Comparison of ENCODE assay signal across 15 cellular contexts in the genomic region with DNA sequence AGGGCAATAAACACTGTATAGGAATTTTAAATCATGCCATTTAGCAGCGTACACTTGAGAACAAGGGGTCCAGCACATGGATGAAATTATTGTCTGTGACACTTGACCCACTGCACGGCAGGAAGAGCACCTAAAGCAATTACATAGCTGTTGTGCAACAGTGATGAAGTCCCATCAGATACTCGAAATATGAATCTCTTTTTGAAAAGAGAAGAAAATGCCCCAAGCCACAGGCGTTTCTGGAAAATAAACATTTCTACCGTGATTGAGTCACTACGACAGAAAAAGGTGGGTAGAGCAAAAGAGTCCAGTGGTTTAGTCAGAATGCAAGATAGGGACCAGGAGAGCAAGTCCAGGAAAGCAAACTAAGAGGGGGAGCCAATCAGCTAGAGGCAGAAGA. TPM values are rescaled to one million over a fixed set of nuclear protein-coding genes. Genes with fewer than 3 reads are reported as not detected.
DNase-seq lines count a peak whose midpoint lies in the region; FAIRE-seq and TF ChIP-seq lines count a peak whose summit lies in the region.
"Had no signal": no experiment of that assay in that cellular context is flagged by ENCODE, and none has a peak within 500 bp of the region (broad histone marks: within the 10 kb centered on the region; RNA-seq: fewer than 3 reads in every experiment).

No MANE protein-coding gene starts in this region.

- H4K91ac ChIP-seq in trophoblast cell (ENCODE audit: low read depth, low read length): no peak overlapping the region

- no peak overlapping the region for H2AK5ac ChIP-seq in trophoblast cell (ENCODE audit: low read length)

- H3K79me2 ChIP-seq in astrocyte (ENCODE audit: insufficient read depth, low read length): no peaks in the 10 kb centered on the region
- H3K79me2 ChIP-seq in trophoblast cell (ENCODE audit: control insufficient read depth, insufficient read depth, low read length, poor library complexity): no peaks in the 10 kb centered on the region

- H3K27ac Mint-ChIP-seq in astrocyte (ENCODE audit: unreplicated experiment) (no peak overlapping the region), glutamatergic neuron (ENCODE audit: unreplicated experiment) (no peak overlapping the region)
- H3K27ac Mint-ChIP-seq: CD8-positive, alpha-beta T cell had no signal

- H3K36me3 Mint-ChIP-seq in astrocyte (ENCODE audit: low read depth, unreplicated experiment) (no peaks in the 10 kb centered on the region), glutamatergic neuron (ENCODE audit: unreplicated experiment) (peaks cover 5% of the 10 kb centered on the region)
- H3K36me3 Mint-ChIP-seq: CD8-positive, alpha-beta T cell had no signal

- H3K9me3 ChIP-seq in astrocyte (ENCODE audit: insufficient read depth, low read depth, low read length): no peaks in the 10 kb centered on the region
- no peaks in the 10 kb centered on the region for H3K9me3 ChIP-seq in trophoblast cell (ENCODE audit: insufficient read depth, low read depth, low read length)
- H3K9me3 ChIP-seq in testis: no peaks in the 10 kb centered on the region
- H3K9me3 ChIP-seq: SJSA1 had no signal

- H3K4me2 ChIP-seq in astrocyte (ENCODE audit: low read length) (peak overlapping the region; percentile 94), trophoblast cell (ENCODE audit: low read length) (no peak overlapping the region)

- H4K20me1 ChIP-seq in astrocyte (ENCODE audit: insufficient read depth, low read length): no peaks in the 10 kb centered on the region

- H3K18ac ChIP-seq in trophoblast cell (ENCODE audit: low read length): no peak overlapping the region

- H2AFZ ChIP-seq in astrocyte (ENCODE audit: low read depth, low read length): no peak overlapping the region
- H2AFZ ChIP-seq in trophoblast cell (ENCODE audit: insufficient read depth, low read length, poor library complexity): no peak overlapping the region

- no peak overlapping the region for H3K23ac ChIP-seq in trophoblast cell (ENCODE audit: low read length)

- H3K4me1 Mint-ChIP-seq in astrocyte (ENCODE audit: low read depth, unreplicated experiment): peaks cover 5% of the 10 kb centered on the region
- H3K4me1 Mint-ChIP-seq in glutamatergic neuron (ENCODE audit: low read depth, unreplicated experiment): peaks cover 23% of the 10 kb centered on the region

- FAIRE-seq in astrocyte (lab: Jason Lieb, UNC): no peak

- H3K9ac ChIP-seq in astrocyte (ENCODE audit: low read length): no peak overlapping the region
- no peak overlapping the region for H3K9ac ChIP-seq in trophoblast cell (ENCODE audit: low read length)

- DNase-seq in NCI-H748 (lab: John Stamatoyannopoulos, UW; ENCODE audit: unreplicated experiment) (peak; percentile 35), NCI-H748 treated with DMSO at 0.1 percent for 48 hours (lab: John Stamatoyannopoulos, UW) (no peak), astrocyte (ENCODE audit: low read depth) (peak; percentile 16), glutamatergic neuron (no peak), trophoblast cell (peak; percentile 84 to 97), H4 (ENCODE audit: low spot score) (no peak), NCI-H2029 (lab: John Stamatoyannopoulos, UW) (no peak), testis (no peak)
- DNase-seq: CD8-positive, alpha-beta T cell; GOT3; NCI-H1092; NCI-H187; NCI-H345 had no signal

- no peak overlapping the region for H3K4ac ChIP-seq in trophoblast cell (ENCODE audit: low read depth, low read length)

- no peak overlapping the region for H4K8ac ChIP-seq in trophoblast cell (ENCODE audit: low read depth, low read length)

- peaks cover 3% of the 10 kb centered on the region for H3K9me3 Mint-ChIP-seq in astrocyte (ENCODE audit: unreplicated experiment)
- peaks cover 5% of the 10 kb centered on the region for H3K9me3 Mint-ChIP-seq in glutamatergic neuron (ENCODE audit: unreplicated experiment)
- H3K9me3 Mint-ChIP-seq: CD8-positive, alpha-beta T cell had no signal

- H3K27me3 Mint-ChIP-seq in astrocyte (ENCODE audit: low read depth, unreplicated experiment) (peaks cover 6% of the 10 kb centered on the region), glutamatergic neuron (ENCODE audit: unreplicated experiment) (peaks cover 4% of the 10 kb centered on the region)

- H3K4me3 ChIP-seq in astrocyte (ENCODE audit: insufficient read depth, low read depth, low read length) (no peak overlapping the region), trophoblast cell (ENCODE audit: low read depth, low read length) (no peak overlapping the region), testis (no peak overlapping the region)
- H3K4me3 ChIP-seq: SJSA1 had no signal

- no peak overlapping the region for H2BK120ac ChIP-seq in trophoblast cell (ENCODE audit: insufficient read depth, low read length, poor library complexity)

- intact Hi-C loops in testis (cut with DNase I; ENCODE audit: low total_unique reads): no loop called here

- no peak overlapping the region for H3K14ac ChIP-seq in trophoblast cell (ENCODE audit: low read length)

- H3K4me3 Mint-ChIP-seq in astrocyte (ENCODE audit: unreplicated experiment) (no peak overlapping the region), glutamatergic neuron (ENCODE audit: unreplicated experiment) (peak overlapping the region; percentile 97)
- H3K4me3 Mint-ChIP-seq: CD8-positive, alpha-beta T cell had no signal

- H2BK5ac ChIP-seq in trophoblast cell (ENCODE audit: low read depth, low read length, poor library complexity): no peak overlapping the region

- H3K27me3 ChIP-seq in astrocyte (ENCODE audit: insufficient read depth, low read length) (no peaks in the 10 kb centered on the region), trophoblast cell (ENCODE audit: insufficient read depth, low read length) (peaks cover 11% of the 10 kb centered on the region), testis (no peaks in the 10 kb centered on the region)

- H3K36me3 ChIP-seq in astrocyte (ENCODE audit: insufficient read depth, low read length) (no peaks in the 10 kb centered on the region), trophoblast cell (ENCODE audit: control insufficient read depth in 1 of 2, insufficient read depth in 2 of 2, low read length in 2 of 2) (no peaks in the 10 kb centered on the region), testis (ENCODE audit: low read depth, missing control alignments) (no peaks in the 10 kb centered on the region)
- H3K36me3 ChIP-seq: SJSA1 had no signal

- H4K12ac ChIP-seq in trophoblast cell (ENCODE audit: low read depth, low read length): no peak overlapping the region

- H2BK12ac ChIP-seq in trophoblast cell (ENCODE audit: low read length): no peak overlapping the region

- WGBS in trophoblast cell (ENCODE audit: extremely low coverage, insufficient coverage, insufficient read length): no CpG with 5 or more reads among the region's 6 CpGs
- WGBS in testis, 2 donors: 45 to 50% methylated on average over 6 of the region's 6 CpGs

- TF ChIP-seq CTCF in astrocyte (IDR thresholded peaks at IDR 0.05; ENCODE audit: insufficient read depth, low read depth, low read length) (no peak), glutamatergic neuron (IDR thresholded peaks at IDR 0.05; ENCODE audit: partially characterized antibody, unreplicated experiment) (no peak), testis (IDR thresholded peaks at IDR 0.05) (no peak)

- no peak for TF ChIP-seq POLR2A in testis (IDR thresholded peaks at IDR 0.05)

- no peaks in the 10 kb centered on the region for H3K79me1 ChIP-seq in trophoblast cell (ENCODE audit: low read length)

- peaks cover 9% of the 10 kb centered on the region for H3K4me1 ChIP-seq in astrocyte (ENCODE audit: insufficient read depth, low read length)
- H3K4me1 ChIP-seq in trophoblast cell (ENCODE audit: control insufficient read depth in 1 of 2, insufficient read depth in 2 of 2, low read length in 2 of 2): peaks cover 0 to 5% of the 10 kb centered on the region in 2 experiments
- H3K4me1 ChIP-seq in testis: no peaks in the 10 kb centered on the region
- H3K4me1 ChIP-seq: SJSA1 had no signal

- H3K27ac ChIP-seq in astrocyte (ENCODE audit: low read depth, low read length) (no peak overlapping the region), trophoblast cell (ENCODE audit: low read depth, low read length) (no peak overlapping the region), testis (no peak overlapping the region)
- H3K27ac ChIP-seq: 22Rv1, SJSA1 had no signal

RNA-seq across cellular contexts. Expression of gene DSCAM, which starts 6.5 kb away (rescaled TPM):
- total RNA-seq in astrocyte (0.17 and 0.18 TPM in 2 replicates), glutamatergic neuron (ENCODE audit: unreplicated experiment) (4.4 TPM), testis (1 to 10 TPM; 2.0 to 2.3 TPM)
- under 0.01 TPM in 1 of 2 replicates, not detected in the other for polyA plus RNA-seq in trophoblast cell (2013)
- total RNA-seq in H4 (2014; rRNA removed; shearing (Covaris generic)): 0.02 TPM in 1 of 2 replicates, not detected in the other
- 0.70 TPM for polyA plus RNA-seq in testis (ENCODE audit: insufficient read depth, low read depth, low replicate concordance)
- total RNA-seq: CD8-positive, alpha-beta T cell; SJSA1 had no signal

Comparison
In these comparisons a context has a peak if more than half of its experiments do, and no peak if none do; other contexts are left out.
1. DNase-seq: peak in NCI-H748 (single experiment), astrocyte (single experiment) and trophoblast cell (2 of 2); none in NCI-H748 treated with DMSO at 0.1 percent for 48 hours (single experiment), glutamatergic neuron (single experiment), H4 (single experiment), NCI-H2029 (single experiment) and testis (single experiment).